ENCODE assay signal across 2 cellular contexts in the genomic region with DNA sequence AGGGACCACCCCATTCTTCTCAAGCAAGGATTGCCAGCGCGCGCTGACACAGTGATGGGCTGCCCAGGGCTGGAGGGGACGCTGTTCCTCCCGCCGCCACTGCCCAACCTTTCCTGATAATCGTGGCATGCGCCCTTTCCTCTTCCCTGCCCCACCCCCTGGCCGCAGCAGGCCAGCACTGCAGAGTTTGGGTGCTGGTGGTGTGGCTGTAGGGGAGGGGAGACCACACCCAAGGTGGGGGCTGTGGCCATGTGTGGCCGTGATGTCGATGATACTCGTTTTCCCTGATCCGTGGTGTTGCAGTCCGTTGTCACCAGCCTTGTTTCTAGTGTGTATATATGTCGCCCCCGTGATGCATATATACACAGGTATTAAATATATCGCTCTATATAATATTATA.
TF ChIP-seq lines count a peak whose summit lies in the region.

No MANE protein-coding gene starts in this region.

TF ChIP-seq in GM23338, 12 proteins besides CTCF, POLR2A, EP300 and RAD21 (continued from another document and continues in another):
- TF ChIP-seq, protein P1, sequence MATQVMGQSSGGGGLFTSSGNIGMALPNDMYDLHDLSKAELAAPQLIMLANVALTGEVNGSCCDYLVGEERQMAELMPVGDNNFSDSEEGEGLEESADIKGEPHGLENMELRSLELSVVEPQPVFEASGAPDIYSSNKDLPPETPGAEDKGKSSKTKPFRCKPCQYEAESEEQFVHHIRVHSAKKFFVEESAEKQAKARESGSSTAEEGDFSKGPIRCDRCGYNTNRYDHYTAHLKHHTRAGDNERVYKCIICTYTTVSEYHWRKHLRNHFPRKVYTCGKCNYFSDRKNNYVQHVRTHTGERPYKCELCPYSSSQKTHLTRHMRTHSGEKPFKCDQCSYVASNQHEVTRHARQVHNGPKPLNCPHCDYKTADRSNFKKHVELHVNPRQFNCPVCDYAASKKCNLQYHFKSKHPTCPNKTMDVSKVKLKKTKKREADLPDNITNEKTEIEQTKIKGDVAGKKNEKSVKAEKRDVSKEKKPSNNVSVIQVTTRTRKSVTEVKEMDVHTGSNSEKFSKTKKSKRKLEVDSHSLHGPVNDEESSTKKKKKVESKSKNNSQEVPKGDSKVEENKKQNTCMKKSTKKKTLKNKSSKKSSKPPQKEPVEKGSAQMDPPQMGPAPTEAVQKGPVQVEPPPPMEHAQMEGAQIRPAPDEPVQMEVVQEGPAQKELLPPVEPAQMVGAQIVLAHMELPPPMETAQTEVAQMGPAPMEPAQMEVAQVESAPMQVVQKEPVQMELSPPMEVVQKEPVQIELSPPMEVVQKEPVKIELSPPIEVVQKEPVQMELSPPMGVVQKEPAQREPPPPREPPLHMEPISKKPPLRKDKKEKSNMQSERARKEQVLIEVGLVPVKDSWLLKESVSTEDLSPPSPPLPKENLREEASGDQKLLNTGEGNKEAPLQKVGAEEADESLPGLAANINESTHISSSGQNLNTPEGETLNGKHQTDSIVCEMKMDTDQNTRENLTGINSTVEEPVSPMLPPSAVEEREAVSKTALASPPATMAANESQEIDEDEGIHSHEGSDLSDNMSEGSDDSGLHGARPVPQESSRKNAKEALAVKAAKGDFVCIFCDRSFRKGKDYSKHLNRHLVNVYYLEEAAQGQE (IDR thresholded peaks at IDR 0.05; ENCODE audit: unreplicated experiment) = no peak
- TF ChIP-seq EZH2phosphoT487 (IDR thresholded peaks at IDR 0.05; ENCODE audit: unreplicated experiment) (no peak), CREB1 (CRISPR knock-in tag; IDR thresholded peaks at IDR 0.05; ENCODE audit: low read depth) (no peak), NANOG (IDR thresholded peaks at IDR 0.05; ENCODE audit: borderline replicate concordance) (no peak), POLR2AphosphoS5 (IDR thresholded peaks at IDR 0.05; ENCODE audit: low read depth) (no peak), EZH2 (IDR thresholded peaks at IDR 0.05; ENCODE audit: low read depth, unreplicated experiment) (no peak), ZNF114 (CRISPR knock-in tag; IDR thresholded peaks at IDR 0.05) (no peak), STAT1 (IDR thresholded peaks at IDR 0.05; ENCODE audit: unreplicated experiment) (no peak)
- TF ChIP-seq, protein P2, sequence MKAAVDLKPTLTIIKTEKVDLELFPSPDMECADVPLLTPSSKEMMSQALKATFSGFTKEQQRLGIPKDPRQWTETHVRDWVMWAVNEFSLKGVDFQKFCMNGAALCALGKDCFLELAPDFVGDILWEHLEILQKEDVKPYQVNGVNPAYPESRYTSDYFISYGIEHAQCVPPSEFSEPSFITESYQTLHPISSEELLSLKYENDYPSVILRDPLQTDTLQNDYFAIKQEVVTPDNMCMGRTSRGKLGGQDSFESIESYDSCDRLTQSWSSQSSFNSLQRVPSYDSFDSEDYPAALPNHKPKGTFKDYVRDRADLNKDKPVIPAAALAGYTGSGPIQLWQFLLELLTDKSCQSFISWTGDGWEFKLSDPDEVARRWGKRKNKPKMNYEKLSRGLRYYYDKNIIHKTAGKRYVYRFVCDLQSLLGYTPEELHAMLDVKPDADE (IDR thresholded peaks at IDR 0.05) = no peak
- TF ChIP-seq, protein P3, sequence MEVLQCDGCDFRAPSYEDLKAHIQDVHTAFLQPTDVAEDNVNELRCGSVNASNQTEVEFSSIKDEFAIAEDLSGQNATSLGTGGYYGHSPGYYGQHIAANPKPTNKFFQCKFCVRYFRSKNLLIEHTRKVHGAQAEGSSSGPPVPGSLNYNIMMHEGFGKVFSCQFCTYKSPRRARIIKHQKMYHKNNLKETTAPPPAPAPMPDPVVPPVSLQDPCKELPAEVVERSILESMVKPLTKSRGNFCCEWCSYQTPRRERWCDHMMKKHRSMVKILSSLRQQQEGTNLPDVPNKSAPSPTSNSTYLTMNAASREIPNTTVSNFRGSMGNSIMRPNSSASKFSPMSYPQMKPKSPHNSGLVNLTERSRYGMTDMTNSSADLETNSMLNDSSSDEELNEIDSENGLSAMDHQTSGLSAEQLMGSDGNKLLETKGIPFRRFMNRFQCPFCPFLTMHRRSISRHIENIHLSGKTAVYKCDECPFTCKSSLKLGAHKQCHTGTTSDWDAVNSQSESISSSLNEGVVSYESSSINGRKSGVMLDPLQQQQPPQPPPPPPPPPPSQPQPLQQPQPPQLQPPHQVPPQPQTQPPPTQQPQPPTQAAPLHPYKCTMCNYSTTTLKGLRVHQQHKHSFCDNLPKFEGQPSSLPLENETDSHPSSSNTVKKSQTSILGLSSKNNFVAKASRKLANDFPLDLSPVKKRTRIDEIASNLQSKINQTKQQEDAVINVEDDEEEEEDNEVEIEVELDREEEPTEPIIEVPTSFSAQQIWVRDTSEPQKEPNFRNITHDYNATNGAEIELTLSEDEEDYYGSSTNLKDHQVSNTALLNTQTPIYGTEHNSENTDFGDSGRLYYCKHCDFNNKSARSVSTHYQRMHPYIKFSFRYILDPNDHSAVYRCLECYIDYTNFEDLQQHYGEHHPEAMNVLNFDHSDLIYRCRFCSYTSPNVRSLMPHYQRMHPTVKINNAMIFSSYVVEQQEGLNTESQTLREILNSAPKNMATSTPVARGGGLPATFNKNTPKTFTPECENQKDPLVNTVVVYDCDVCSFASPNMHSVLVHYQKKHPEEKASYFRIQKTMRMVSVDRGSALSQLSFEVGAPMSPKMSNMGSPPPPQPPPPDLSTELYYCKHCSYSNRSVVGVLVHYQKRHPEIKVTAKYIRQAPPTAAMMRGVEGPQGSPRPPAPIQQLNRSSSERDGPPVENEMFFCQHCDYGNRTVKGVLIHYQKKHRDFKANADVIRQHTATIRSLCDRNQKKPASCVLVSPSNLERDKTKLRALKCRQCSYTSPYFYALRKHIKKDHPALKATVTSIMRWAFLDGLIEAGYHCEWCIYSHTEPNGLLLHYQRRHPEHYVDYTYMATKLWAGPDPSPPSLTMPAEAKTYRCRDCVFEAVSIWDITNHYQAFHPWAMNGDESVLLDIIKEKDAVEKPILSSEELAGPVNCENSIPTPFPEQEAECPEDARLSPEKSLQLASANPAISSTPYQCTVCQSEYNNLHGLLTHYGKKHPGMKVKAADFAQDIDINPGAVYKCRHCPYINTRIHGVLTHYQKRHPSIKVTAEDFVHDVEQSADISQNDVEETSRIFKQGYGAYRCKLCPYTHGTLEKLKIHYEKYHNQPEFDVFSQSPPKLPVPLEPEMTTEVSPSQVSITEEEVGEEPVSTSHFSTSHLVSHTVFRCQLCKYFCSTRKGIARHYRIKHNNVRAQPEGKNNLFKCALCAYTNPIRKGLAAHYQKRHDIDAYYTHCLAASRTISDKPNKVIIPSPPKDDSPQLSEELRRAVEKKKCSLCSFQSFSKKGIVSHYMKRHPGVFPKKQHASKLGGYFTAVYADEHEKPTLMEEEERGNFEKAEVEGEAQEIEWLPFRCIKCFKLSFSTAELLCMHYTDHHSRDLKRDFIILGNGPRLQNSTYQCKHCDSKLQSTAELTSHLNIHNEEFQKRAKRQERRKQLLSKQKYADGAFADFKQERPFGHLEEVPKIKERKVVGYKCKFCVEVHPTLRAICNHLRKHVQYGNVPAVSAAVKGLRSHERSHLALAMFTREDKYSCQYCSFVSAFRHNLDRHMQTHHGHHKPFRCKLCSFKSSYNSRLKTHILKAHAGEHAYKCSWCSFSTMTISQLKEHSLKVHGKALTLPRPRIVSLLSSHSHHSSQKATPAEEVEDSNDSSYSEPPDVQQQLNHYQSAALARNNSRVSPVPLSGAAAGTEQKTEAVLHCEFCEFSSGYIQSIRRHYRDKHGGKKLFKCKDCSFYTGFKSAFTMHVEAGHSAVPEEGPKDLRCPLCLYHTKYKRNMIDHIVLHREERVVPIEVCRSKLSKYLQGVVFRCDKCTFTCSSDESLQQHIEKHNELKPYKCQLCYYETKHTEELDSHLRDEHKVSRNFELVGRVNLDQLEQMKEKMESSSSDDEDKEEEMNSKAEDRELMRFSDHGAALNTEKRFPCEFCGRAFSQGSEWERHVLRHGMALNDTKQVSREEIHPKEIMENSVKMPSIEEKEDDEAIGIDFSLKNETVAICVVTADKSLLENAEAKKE (CRISPR knock-in tag; IDR thresholded peaks at IDR 0.05) = no peak

TF ChIP-seq in HEK293, 187 proteins besides CTCF, POLR2A, EP300 and RAD21 (continued from another document and continues in another):
- TF ChIP-seq, protein P1 (tag by site-specific recombination; IDR thresholded peaks at IDR 0.05) = no peak
- TF ChIP-seq GLIS2 (tag by site-specific recombination; IDR thresholded peaks at IDR 0.05) (no peak), ZBTB1 (tag by site-specific recombination; IDR thresholded peaks at IDR 0.05) (no peak), MEIS1 (CRISPR knock-in tag; IDR thresholded peaks at IDR 0.05; ENCODE audit: borderline replicate concordance) (no peak), ZFP41 (tag by site-specific recombination; IDR thresholded peaks at IDR 0.05; ENCODE audit: borderline replicate concordance) (no peak), ZNF791 (tag by site-specific recombination; IDR thresholded peaks at IDR 0.05) (no peak), ZSCAN23 (tag by site-specific recombination; IDR thresholded peaks at IDR 0.05) (no peak), ZNF335 (tag by site-specific recombination; conservative IDR thresholded peaks at IDR 0.05) (no peak), ZNF37A (tag by site-specific recombination; IDR thresholded peaks at IDR 0.05) (no peak), ZNF169 (tag by site-specific recombination; IDR thresholded peaks at IDR 0.05) (no peak), KLF9 (tag by site-specific recombination; IDR thresholded peaks at IDR 0.05; ENCODE audit: low read depth) (no peak), ZNF624 (tag by site-specific recombination; IDR thresholded peaks at IDR 0.05) (no peak), ZNF623 (tag by site-specific recombination; IDR thresholded peaks at IDR 0.05) (no peak), ZNF214 (tag by site-specific recombination; IDR thresholded peaks at IDR 0.05; ENCODE audit: borderline replicate concordance) (no peak), GFI1B (tag by site-specific recombination; IDR thresholded peaks at IDR 0.05) (no peak), KLF1 (tag by site-specific recombination; IDR thresholded peaks at IDR 0.05) (peak; percentile 40)
- TF ChIP-seq, protein P4, sequence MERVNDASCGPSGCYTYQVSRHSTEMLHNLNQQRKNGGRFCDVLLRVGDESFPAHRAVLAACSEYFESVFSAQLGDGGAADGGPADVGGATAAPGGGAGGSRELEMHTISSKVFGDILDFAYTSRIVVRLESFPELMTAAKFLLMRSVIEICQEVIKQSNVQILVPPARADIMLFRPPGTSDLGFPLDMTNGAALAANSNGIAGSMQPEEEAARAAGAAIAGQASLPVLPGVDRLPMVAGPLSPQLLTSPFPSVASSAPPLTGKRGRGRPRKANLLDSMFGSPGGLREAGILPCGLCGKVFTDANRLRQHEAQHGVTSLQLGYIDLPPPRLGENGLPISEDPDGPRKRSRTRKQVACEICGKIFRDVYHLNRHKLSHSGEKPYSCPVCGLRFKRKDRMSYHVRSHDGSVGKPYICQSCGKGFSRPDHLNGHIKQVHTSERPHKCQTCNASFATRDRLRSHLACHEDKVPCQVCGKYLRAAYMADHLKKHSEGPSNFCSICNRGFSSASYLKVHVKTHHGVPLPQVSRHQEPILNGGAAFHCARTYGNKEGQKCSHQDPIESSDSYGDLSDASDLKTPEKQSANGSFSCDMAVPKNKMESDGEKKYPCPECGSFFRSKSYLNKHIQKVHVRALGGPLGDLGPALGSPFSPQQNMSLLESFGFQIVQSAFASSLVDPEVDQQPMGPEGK (tag by site-specific recombination; IDR thresholded peaks at IDR 0.05) = no peak
- TF ChIP-seq, protein P5, sequence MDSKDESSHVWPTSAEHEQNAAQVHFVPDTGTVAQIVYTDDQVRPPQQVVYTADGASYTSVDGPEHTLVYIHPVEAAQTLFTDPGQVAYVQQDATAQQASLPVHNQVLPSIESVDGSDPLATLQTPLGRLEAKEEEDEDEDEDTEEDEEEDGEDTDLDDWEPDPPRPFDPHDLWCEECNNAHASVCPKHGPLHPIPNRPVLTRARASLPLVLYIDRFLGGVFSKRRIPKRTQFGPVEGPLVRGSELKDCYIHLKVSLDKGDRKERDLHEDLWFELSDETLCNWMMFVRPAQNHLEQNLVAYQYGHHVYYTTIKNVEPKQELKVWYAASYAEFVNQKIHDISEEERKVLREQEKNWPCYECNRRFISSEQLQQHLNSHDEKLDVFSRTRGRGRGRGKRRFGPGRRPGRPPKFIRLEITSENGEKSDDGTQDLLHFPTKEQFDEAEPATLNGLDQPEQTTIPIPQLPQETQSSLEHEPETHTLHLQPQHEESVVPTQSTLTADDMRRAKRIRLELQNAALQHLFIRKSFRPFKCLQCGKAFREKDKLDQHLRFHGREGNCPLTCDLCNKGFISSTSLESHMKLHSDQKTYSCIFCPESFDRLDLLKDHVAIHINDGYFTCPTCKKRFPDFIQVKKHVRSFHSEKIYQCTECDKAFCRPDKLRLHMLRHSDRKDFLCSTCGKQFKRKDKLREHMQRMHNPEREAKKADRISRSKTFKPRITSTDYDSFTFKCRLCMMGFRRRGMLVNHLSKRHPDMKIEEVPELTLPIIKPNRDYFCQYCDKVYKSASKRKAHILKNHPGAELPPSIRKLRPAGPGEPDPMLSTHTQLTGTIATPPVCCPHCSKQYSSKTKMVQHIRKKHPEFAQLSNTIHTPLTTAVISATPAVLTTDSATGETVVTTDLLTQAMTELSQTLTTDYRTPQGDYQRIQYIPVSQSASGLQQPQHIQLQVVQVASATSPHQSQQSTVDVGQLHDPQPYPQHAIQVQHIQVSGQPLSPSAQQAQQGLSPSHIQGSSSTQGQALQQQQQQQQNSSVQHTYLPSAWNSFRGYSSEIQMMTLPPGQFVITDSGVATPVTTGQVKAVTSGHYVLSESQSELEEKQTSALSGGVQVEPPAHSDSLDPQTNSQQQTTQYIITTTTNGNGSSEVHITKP (tag by site-specific recombination; IDR thresholded peaks at IDR 0.05) = peak; percentile 82
